20 cellular contexts compared by ENCODE assay signal in the genomic region with DNA sequence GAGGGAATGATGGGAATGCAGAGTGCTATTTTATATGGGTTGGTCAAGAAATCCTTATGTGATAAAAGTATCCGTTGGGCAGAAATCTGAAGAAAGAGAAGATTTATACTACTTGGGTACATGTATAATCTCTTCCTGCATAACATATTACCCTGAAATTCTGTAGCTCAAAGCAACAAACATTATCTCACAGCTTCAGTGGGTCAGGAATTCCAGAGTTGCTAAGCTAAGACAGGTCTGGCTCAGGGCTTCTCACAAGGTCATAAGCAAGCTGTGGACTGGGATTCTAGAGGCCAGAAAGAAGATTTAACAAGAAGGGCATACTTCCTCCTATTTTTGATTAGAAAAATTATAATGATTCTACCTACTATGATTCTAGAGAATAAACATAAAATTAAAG.
"Had no signal": no experiment of that assay in that cellular context is flagged by ENCODE, and none has a peak within 500 bp of the region (broad histone marks: within the 10 kb centered on the region; RNA-seq: fewer than 3 reads in every experiment).

No MANE protein-coding gene starts in this region.

- H3K9me3 ChIP-seq: gastrocnemius medialis, left lung, lower lobe of right lung, pancreas, stomach, thyroid gland, vagina had no signal

- DNase-seq: dorsolateral prefrontal cortex; effector CD4-positive, alpha-beta T cell; foreskin fibroblast; gastrocnemius medialis; head of caudate nucleus; left cardiac atrium; left lung; lower lobe of right lung; natural killer cell; pancreas; retina; stimulated activated CD4-positive, alpha-beta T cell treated with anti-CD3 and anti-CD28 coated beads, Interleukin-2, amount 100 ng/mL, for 24 hours; stimulated activated CD4-positive, alpha-beta T cell treated with anti-CD3 and anti-CD28 coated beads, Interleukin-4, amount 100 ng/mL, for 24 hours; stimulated activated naive CD4-positive, alpha-beta T cell treated with Interleukin-2 at 50 U/mL for 16 hours; stomach; thyroid gland; trophoblast cell had no signal

- ATAC-seq: gastrocnemius medialis; left cardiac atrium; left lung; lower lobe of right lung; natural killer cell; pancreas; sciatic nerve; stimulated activated effector memory CD8-positive, alpha-beta T cell treated with anti-CD3 and anti-CD28 coated beads, Interleukin-12 subunit alpha, Interleukin-12 subunit beta, amount 100 ng/mL, for 72 hours had no signal

- H3K27me3 ChIP-seq: dorsolateral prefrontal cortex, gastrocnemius medialis, left lung, pancreas, stomach, thyroid gland, vagina had no signal

- H3K4me1 ChIP-seq: gastrocnemius medialis, left lung, lower lobe of right lung, pancreas, stomach, thyroid gland, vagina had no signal

- H3K4me3 ChIP-seq: dorsolateral prefrontal cortex, gastrocnemius medialis, left lung, lower lobe of right lung, pancreas, stomach, thyroid gland, vagina had no signal

- H3K27ac ChIP-seq: dorsolateral prefrontal cortex, gastrocnemius medialis, left lung, lower lobe of right lung, pancreas, stomach, thyroid gland, vagina had no signal

- H3K36me3 ChIP-seq: lower lobe of right lung, thyroid gland, vagina had no signal
